23 cellular contexts compared by ENCODE assay signal in the genomic region with DNA sequence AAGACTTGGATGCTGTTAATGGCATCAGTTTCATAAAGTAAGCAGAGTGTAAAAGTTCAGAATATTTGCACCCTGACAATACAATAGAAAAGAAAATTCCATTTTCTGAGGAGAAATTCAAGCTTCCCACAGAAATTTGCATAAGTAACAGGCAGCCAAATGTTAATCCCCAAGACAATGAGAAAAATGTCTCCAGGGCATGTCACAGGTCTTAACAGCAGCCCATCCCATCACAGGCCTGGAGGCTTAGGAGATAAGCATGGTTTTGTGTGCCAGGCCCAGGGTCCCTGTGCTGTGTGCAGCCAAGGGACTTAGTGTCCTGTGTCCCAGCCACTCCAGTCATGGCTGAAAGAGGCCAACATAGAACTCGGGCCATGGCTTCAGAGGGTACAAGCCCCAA.
DNase-seq lines count a peak whose midpoint lies in the region; TF ChIP-seq lines count a peak whose summit lies in the region.
"Had no signal": no experiment of that assay in that cellular context is flagged by ENCODE, and none has a peak within 500 bp of the region (broad histone marks: within the 10 kb centered on the region; RNA-seq: fewer than 3 reads in every experiment).

No MANE protein-coding gene starts in this region.

- H3K9me3 Mint-ChIP-seq in endodermal cell: peaks cover 3% of the 10 kb centered on the region

- H2BK5ac ChIP-seq in neuronal stem cell (ENCODE audit: low read length): no peak overlapping the region

- H3K4ac ChIP-seq in neuronal stem cell (ENCODE audit: low read length): no peak overlapping the region

- H3K4me2 ChIP-seq in neuronal stem cell (ENCODE audit: insufficient read depth, low read length, poor library complexity, severe bottlenecking): no peak overlapping the region
- H3K4me2 ChIP-seq: A549; BLaER1 treated with 17β-estradiol and CSF1 and Interleukin-3, amounts not matched to agents 10 nM and 100 nM had no signal

- H3K27ac ChIP-seq in endodermal cell (ENCODE audit: low read depth, low read length) (no peak overlapping the region), neuronal stem cell (replicated peaks; ENCODE audit: low read length) (no peak overlapping the region), substantia nigra (ENCODE audit: low read depth, low read length, poor library complexity, severe bottlenecking) (no peak overlapping the region)
- H3K27ac ChIP-seq: 22Rv1; A549; BLaER1 treated with 17β-estradiol and CSF1 and Interleukin-3, amounts not matched to agents 10 nM and 100 nM; C4-2B had no signal

- H2AFZ ChIP-seq in neuronal stem cell (ENCODE audit: low read length): no peak overlapping the region

- no peaks in the 10 kb centered on the region for H3K79me1 ChIP-seq in neuronal stem cell (ENCODE audit: low read depth, low read length)

- H2BK120ac ChIP-seq in neuronal stem cell (ENCODE audit: low read depth, low read length): no peak overlapping the region

- no peak overlapping the region for H2BK12ac ChIP-seq in neuronal stem cell (ENCODE audit: low read length)

- H4K91ac ChIP-seq in neuronal stem cell (ENCODE audit: low read depth, low read length, poor library complexity): no peak overlapping the region

- no peak overlapping the region for H2AK5ac ChIP-seq in neuronal stem cell (ENCODE audit: low read depth, low read length)

- no peak overlapping the region for H4K8ac ChIP-seq in neuronal stem cell (ENCODE audit: low read depth, low read length)

- H3K4me1 Mint-ChIP-seq in endodermal cell: peaks cover 12% of the 10 kb centered on the region
- H3K4me1 Mint-ChIP-seq: B cell; CD4-positive, alpha-beta memory T cell; CD4-positive, CD25-positive, alpha-beta regulatory T cell; CD8-positive, alpha-beta memory T cell had no signal

- H3K36me3 ChIP-seq in endodermal cell (ENCODE audit: control insufficient read depth, insufficient read depth, low read length): no peaks in the 10 kb centered on the region
- H3K36me3 ChIP-seq in neuronal stem cell (replicated peaks in 1 of 2; ENCODE audit: control insufficient read depth in 2 of 2, insufficient read depth in 2 of 2, low read length in 2 of 2): no peaks in the 10 kb centered on the region
- H3K36me3 ChIP-seq: BLaER1 treated with 17β-estradiol and CSF1 and Interleukin-3, amounts not matched to agents 10 nM and 100 nM had no signal

- DNase-seq in ELF-1 (ENCODE audit: low read depth, low spot score) (peak; percentile 26), endodermal cell (peak; percentile 48), neuronal stem cell (ENCODE audit: low spot score) (no peak), substantia nigra (lab: John Stamatoyannopoulos, UW) (no peak), NCI-H2171 (lab: John Stamatoyannopoulos, UW) (no peak), NCI-H146 treated with DMSO at 0.1 percent for 48 hours (lab: John Stamatoyannopoulos, UW; ENCODE audit: unreplicated experiment) (no peak)
- DNase-seq: AML-193; CD4-positive, alpha-beta memory T cell; CD4-positive, CD25-positive, alpha-beta regulatory T cell; CD8-positive, alpha-beta memory T cell; COR-L47; DMS 273 treated with DMSO at 0.1 percent for 48 hours; DMS153; DMS53; DMS79; DND-41; EL; GF-D8 had no signal

- no peaks in the 10 kb centered on the region for H3K27me3 ChIP-seq in endodermal cell (ENCODE audit: control insufficient read depth, insufficient read depth, low read length, poor library complexity, severe bottlenecking)
- H3K27me3 ChIP-seq in neuronal stem cell (ENCODE audit: control insufficient read depth in 3 of 3, insufficient read depth in 3 of 3, low read depth in 1 of 3, low read length in 3 of 3): no peaks in the 10 kb centered on the region
- H3K27me3 ChIP-seq: BLaER1 treated with 17β-estradiol and CSF1 and Interleukin-3, amounts not matched to agents 10 nM and 100 nM had no signal

- H3K36me3 Mint-ChIP-seq in endodermal cell (ENCODE audit: low read depth): peaks cover 2% of the 10 kb centered on the region
- H3K36me3 Mint-ChIP-seq: CD4-positive, alpha-beta memory T cell; CD4-positive, CD25-positive, alpha-beta regulatory T cell; CD8-positive, alpha-beta memory T cell had no signal

- H3K14ac ChIP-seq in neuronal stem cell (ENCODE audit: low read length): no peak overlapping the region

- H3K4me1 ChIP-seq in endodermal cell (ENCODE audit: control insufficient read depth, insufficient read depth, low read length) (no peaks in the 10 kb centered on the region), neuronal stem cell (ENCODE audit: control insufficient read depth in 2 of 2, insufficient read depth in 1 of 2, low read depth in 1 of 2, low read length in 2 of 2) (no peaks in the 10 kb centered on the region)
- H3K4me1 ChIP-seq: A549; BLaER1 treated with 17β-estradiol and CSF1 and Interleukin-3, amounts not matched to agents 10 nM and 100 nM had no signal

- peak overlapping the region; percentile 22 for H3K18ac ChIP-seq in neuronal stem cell (ENCODE audit: low read length)

- no peak overlapping the region for H3K23ac ChIP-seq in neuronal stem cell (ENCODE audit: low read depth, low read length, poor library complexity)

- no peak for TF ChIP-seq CTCF in endodermal cell (conservative IDR thresholded peaks at IDR 0.05)

- H2BK15ac ChIP-seq in neuronal stem cell (ENCODE audit: low read length): no peak overlapping the region

- H3K27ac Mint-ChIP-seq in endodermal cell: no peak overlapping the region
- H3K27ac Mint-ChIP-seq: B cell; CD8-positive, alpha-beta memory T cell had no signal

- H3K4me3 Mint-ChIP-seq in endodermal cell: no peak overlapping the region
- H3K4me3 Mint-ChIP-seq: B cell; CD4-positive, alpha-beta memory T cell; CD4-positive, CD25-positive, alpha-beta regulatory T cell; CD8-positive, alpha-beta memory T cell had no signal

- H3K9me3 ChIP-seq in endodermal cell (ENCODE audit: control insufficient read depth, low read length) (no peaks in the 10 kb centered on the region), neuronal stem cell (replicated peaks in 1 of 2; ENCODE audit: control insufficient read depth in 2 of 2, insufficient read depth in 1 of 2, low read depth in 1 of 2, low read length in 2 of 2) (no peaks in the 10 kb centered on the region)
- H3K9me3 ChIP-seq: A549 had no signal

- H3K9ac ChIP-seq in endodermal cell (ENCODE audit: extremely low read depth, low read length, poor library complexity, severe bottlenecking): no peak overlapping the region
- no peak overlapping the region for H3K9ac ChIP-seq in neuronal stem cell (ENCODE audit: low read depth, low read length, poor library complexity)
- H3K9ac ChIP-seq: BLaER1 treated with 17β-estradiol and CSF1 and Interleukin-3, amounts not matched to agents 10 nM and 100 nM had no signal

- no peak overlapping the region for H3K4me3 ChIP-seq in endodermal cell (ENCODE audit: low read length)
- H3K4me3 ChIP-seq in neuronal stem cell (ENCODE audit: low read length in 2 of 2): no peak overlapping the region
- H3K4me3 ChIP-seq: A549; BLaER1 treated with 17β-estradiol and CSF1 and Interleukin-3, amounts not matched to agents 10 nM and 100 nM had no signal

- no peaks in the 10 kb centered on the region for H3K27me3 Mint-ChIP-seq in endodermal cell (ENCODE audit: insufficient read depth)
- H3K27me3 Mint-ChIP-seq: B cell; CD4-positive, alpha-beta memory T cell; CD4-positive, CD25-positive, alpha-beta regulatory T cell; CD8-positive, alpha-beta memory T cell had no signal

- whole genome bisulfite sequencing in endodermal cell (ENCODE audit: insufficient coverage in 1 of 2, insufficient read length in 1 of 2), 2 experiments: 93% methylated on average over 1 of the region's 1 CpG; no CpG with 5 or more reads in 1 of the 2 experiments
- no CpG with 5 or more reads among the region's 1 CpG for WGBS in neuronal stem cell (ENCODE audit: extremely low coverage in 2 of 2, insufficient read length in 2 of 2, insufficient replicate concordance in 1 of 2), 2 donors

Comparison
In these comparisons a context has a peak if more than half of its experiments do, and no peak if none do; other contexts are left out.
1. DNase-seq: peak in ELF-1 (single experiment) and endodermal cell (single experiment); none in neuronal stem cell (single experiment), substantia nigra (0 of 49), NCI-H2171 (single experiment) and NCI-H146 treated with DMSO at 0.1 percent for 48 hours (single experiment).